Comparison of ENCODE assay signal across 9 cellular contexts in the genomic region with DNA sequence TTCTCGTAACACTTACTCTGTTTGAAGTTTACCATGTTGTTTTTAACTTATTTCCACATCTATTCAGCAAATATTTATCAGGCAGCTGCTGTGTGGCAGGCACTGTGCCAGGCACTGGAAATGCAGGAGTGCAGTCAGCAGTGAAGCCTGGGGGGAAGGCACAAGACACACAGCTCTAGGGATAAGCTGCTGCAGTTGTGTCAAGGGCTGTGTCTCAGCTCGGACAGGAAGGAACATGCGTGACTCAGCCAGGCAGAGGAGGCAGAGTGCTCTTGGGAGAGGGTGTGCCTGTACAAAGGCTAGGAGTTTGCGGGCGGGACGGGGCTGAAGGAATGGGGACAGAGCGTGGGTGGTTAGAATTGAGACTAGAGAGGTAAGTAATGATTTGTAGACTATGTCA. TPM values are rescaled to one million over a fixed set of nuclear protein-coding genes. Genes with fewer than 3 reads are reported as not detected.
DNase-seq lines count a peak whose midpoint lies in the region; ATAC-seq, FAIRE-seq and TF ChIP-seq lines count a peak whose summit lies in the region.
"Had no signal": no experiment of that assay in that cellular context is flagged by ENCODE, and none has a peak within 500 bp of the region (broad histone marks: within the 10 kb centered on the region; RNA-seq: fewer than 3 reads in every experiment).

No MANE protein-coding gene starts in this region.

- ATAC-seq in right lobe of liver (peak; percentile 68 to 82 (median 72)), upper lobe of left lung (ENCODE audit: low FRiP score in 2 of 2) (peak; percentile 92 to 94), GM19467 (IDR thresholded peaks at IDR 0.05; ENCODE audit: unreplicated experiment) (no peak), HG02852 (IDR thresholded peaks at IDR 0.05; ENCODE audit: unreplicated experiment) (no peak)

- TF ChIP-seq CTCF in bronchial epithelial cell (IDR thresholded peaks at IDR 0.05; ENCODE audit: insufficient read depth, low read length, severe bottlenecking): no peak
- TF ChIP-seq CTCF in right lobe of liver (IDR thresholded peaks at IDR 0.05): no peak
- no peak for TF ChIP-seq CTCF in upper lobe of left lung (IDR thresholded peaks at IDR 0.05)

- no peaks in the 10 kb centered on the region for H3K27me3 ChIP-seq in bronchial epithelial cell (ENCODE audit: control insufficient read depth, insufficient read depth, low read length)
- no peaks in the 10 kb centered on the region for H3K27me3 ChIP-seq in right lobe of liver
- H3K27me3 ChIP-seq in upper lobe of left lung: no peaks in the 10 kb centered on the region

- peaks cover 16% of the 10 kb centered on the region for H3K36me3 ChIP-seq in bronchial epithelial cell (ENCODE audit: control insufficient read depth, insufficient read depth, low read length)
- H3K36me3 ChIP-seq in right lobe of liver: peaks cover 0 to 29% (median 9%) of the 10 kb centered on the region in 4 donors
- H3K36me3 ChIP-seq in upper lobe of left lung: peaks cover 23 to 37% (median 25%) of the 10 kb centered on the region in 4 donors

- 44% methylated on average over 7 of the region's 7 CpGs for WGBS in right lobe of liver (ENCODE audit: insufficient coverage, low coverage, low lambda C conversion rate, missing lambda C conversion rate)
- 16 to 31% methylated on average over 7 of the region's 7 CpGs for WGBS in upper lobe of left lung, 2 donors

- H3K4me1 Mint-ChIP-seq in activated CD4-positive, alpha-beta memory T cell treated with anti-CD3 and anti-CD28 coated beads, Interleukin-2, amount 10 ng/mL, durations not matched to agents 7 days and 5 days: peaks cover 35% of the 10 kb centered on the region
- H3K4me1 Mint-ChIP-seq in activated CD4-positive, alpha-beta memory T cell treated with anti-CD3 and anti-CD28 coated beads for 36 hours (ENCODE audit: low read depth): peaks cover 32% of the 10 kb centered on the region

- peaks cover 0 to 30% (median 4%) of the 10 kb centered on the region in 4 donors for H3K4me1 ChIP-seq in right lobe of liver
- H3K4me1 ChIP-seq in upper lobe of left lung: peaks cover 30 to 40% (median 34%) of the 10 kb centered on the region in 4 donors

- no peaks in the 10 kb centered on the region for H3K9me3 Mint-ChIP-seq in activated CD4-positive, alpha-beta memory T cell treated with anti-CD3 and anti-CD28 coated beads, Interleukin-2, amount 10 ng/mL, durations not matched to agents 7 days and 5 days
- no peaks in the 10 kb centered on the region for H3K9me3 Mint-ChIP-seq in activated CD4-positive, alpha-beta memory T cell treated with anti-CD3 and anti-CD28 coated beads for 36 hours
- H3K9me3 Mint-ChIP-seq: CD4-positive, CD25-positive, alpha-beta regulatory T cell had no signal

- peaks cover 17% of the 10 kb centered on the region for H3K36me3 Mint-ChIP-seq in activated CD4-positive, alpha-beta memory T cell treated with anti-CD3 and anti-CD28 coated beads, Interleukin-2, amount 10 ng/mL, durations not matched to agents 7 days and 5 days (ENCODE audit: low read depth)
- H3K36me3 Mint-ChIP-seq in activated CD4-positive, alpha-beta memory T cell treated with anti-CD3 and anti-CD28 coated beads for 36 hours: peaks cover 13% of the 10 kb centered on the region

- peak overlapping the region; percentile 32 for H3K27ac Mint-ChIP-seq in activated CD4-positive, alpha-beta memory T cell treated with anti-CD3 and anti-CD28 coated beads, Interleukin-2, amount 10 ng/mL, durations not matched to agents 7 days and 5 days
- no peak overlapping the region for H3K27ac Mint-ChIP-seq in activated CD4-positive, alpha-beta memory T cell treated with anti-CD3 and anti-CD28 coated beads for 36 hours

- POLR2A ChIA-PET in activated CD4-positive, alpha-beta memory T cell treated with anti-CD3 and anti-CD28 coated beads, Interleukin-2, amount 10 ng/mL, durations not matched to agents 7 days and 5 days (lab: Charles Lee): interaction anchor here (2.0 kb wide), 1 partner anchor 25 kb away, joined by 24 read pairs; a partner anchor contains a TSS
- POLR2A ChIA-PET in activated CD4-positive, alpha-beta memory T cell treated with anti-CD3 and anti-CD28 coated beads for 36 hours (lab: Charles Lee): interaction anchor here (0.5 kb wide), 1 partner anchor 110 kb away, joined by 4 read pairs; no protein-coding TSS in a partner anchor

- H3K9me3 ChIP-seq in right lobe of liver (no peaks in the 10 kb centered on the region), upper lobe of left lung (no peaks in the 10 kb centered on the region)

- peak; percentile 84 for FAIRE-seq in bronchial epithelial cell (lab: Jason Lieb, UNC)

- TF ChIP-seq POLR2A in right lobe of liver (IDR thresholded peaks at IDR 0.05): no peak
- no peak for TF ChIP-seq POLR2A in upper lobe of left lung (IDR thresholded peaks at IDR 0.05)

- CTCF ChIA-PET in activated CD4-positive, alpha-beta memory T cell treated with anti-CD3 and anti-CD28 coated beads, Interleukin-2, amount 10 ng/mL, durations not matched to agents 7 days and 5 days (lab: Charles Lee): interaction anchor here (1.8 to 2.4 kb wide), 4 partner anchors 25 to 435 kb away, joined by 5 to 14 read pairs (median 8); a partner anchor contains a TSS
- CTCF ChIA-PET in activated CD4-positive, alpha-beta memory T cell treated with anti-CD3 and anti-CD28 coated beads for 36 hours (lab: Charles Lee): interaction anchor here (2.5 to 3.4 kb wide), 2 partner anchors 48 to 435 kb away, joined by 10 to 12 read pairs; no protein-coding TSS in a partner anchor

- H3K4me3 Mint-ChIP-seq in activated CD4-positive, alpha-beta memory T cell treated with anti-CD3 and anti-CD28 coated beads, Interleukin-2, amount 10 ng/mL, durations not matched to agents 7 days and 5 days: no peak overlapping the region
- no peak overlapping the region for H3K4me3 Mint-ChIP-seq in activated CD4-positive, alpha-beta memory T cell treated with anti-CD3 and anti-CD28 coated beads for 36 hours

- intact Hi-C loops in activated CD4-positive, alpha-beta memory T cell treated with anti-CD3 and anti-CD28 coated beads for 36 hours (cut with micrococcal nuclease): no loop called here
- intact Hi-C loops in right lobe of liver (cut with DNase I): loop anchor here in 1 of 2 donors (10.0 kb wide), 1 partner anchor 304 kb away; no protein-coding TSS in a partner anchor

- H3K27ac ChIP-seq in right lobe of liver: peak overlapping the region; percentile 34 to 78 (median 72)
- H3K27ac ChIP-seq in upper lobe of left lung: peak overlapping the region; percentile 45 to 70 (median 53)

- TF ChIP-seq EP300 in upper lobe of left lung (IDR thresholded peaks at IDR 0.05): peak in 2 of 4 donors; percentile 64 to 81

- DNase-seq in activated CD4-positive, alpha-beta memory T cell treated with anti-CD3 and anti-CD28 coated beads, Interleukin-2, amount 10 ng/mL, durations not matched to agents 7 days and 5 days: no peak
- no peak for DNase-seq in activated CD4-positive, alpha-beta memory T cell treated with anti-CD3 and anti-CD28 coated beads for 36 hours
- DNase-seq in bronchial epithelial cell (ENCODE audit: low read depth) (peak; percentile 94), right lobe of liver (peak; percentile 76 to 88 (median 84)), upper lobe of left lung (peak in 1 of 2 donors; percentile 93), SIG-M5 (lab: John Stamatoyannopoulos, UW) (no peak)
- DNase-seq: CD4-positive, CD25-positive, alpha-beta regulatory T cell had no signal

- H3K4me3 ChIP-seq in bronchial epithelial cell (ENCODE audit: low read depth, low read length) (no peak overlapping the region), right lobe of liver (no peak overlapping the region), upper lobe of left lung (no peak overlapping the region)

- no peaks in the 10 kb centered on the region for H3K27me3 Mint-ChIP-seq in activated CD4-positive, alpha-beta memory T cell treated with anti-CD3 and anti-CD28 coated beads, Interleukin-2, amount 10 ng/mL, durations not matched to agents 7 days and 5 days
- no peaks in the 10 kb centered on the region for H3K27me3 Mint-ChIP-seq in activated CD4-positive, alpha-beta memory T cell treated with anti-CD3 and anti-CD28 coated beads for 36 hours
- H3K27me3 Mint-ChIP-seq: CD4-positive, CD25-positive, alpha-beta regulatory T cell had no signal

RNA-seq across cellular contexts. Expression of a gene that starts 24.7 kb away (rescaled TPM):
- 10 to 100 TPM; 10.7 to 10.9 TPM for total RNA-seq in activated CD4-positive, alpha-beta memory T cell treated with anti-CD3 and anti-CD28 coated beads, Interleukin-2, amount 10 ng/mL, durations not matched to agents 7 days and 5 days
- 1 to 10 TPM; 5.2 to 7.6 TPM for total RNA-seq in activated CD4-positive, alpha-beta memory T cell treated with anti-CD3 and anti-CD28 coated beads for 36 hours
- total RNA-seq in bronchial epithelial cell (13.2 and 14.1 TPM in 2 replicates), right lobe of liver (1 to 10 TPM; 2.8 to 7.0 (median 5.1) TPM), upper lobe of left lung (10 to 100 TPM in 4 of 6 donors, 1 to 10 TPM in 2; 7.6 to 16.4 (median 12.5) TPM)

Comparison
In these comparisons a context has a peak if more than half of its experiments do, and no peak if none do; other contexts are left out.
1. DNase-seq: peak in bronchial epithelial cell (single experiment) and right lobe of liver (3 of 3); none in activated CD4-positive, alpha-beta memory T cell treated with anti-CD3 and anti-CD28 coated beads, Interleukin-2, amount 10 ng/mL, durations not matched to agents 7 days and 5 days (single experiment), activated CD4-positive, alpha-beta memory T cell treated with anti-CD3 and anti-CD28 coated beads for 36 hours (single experiment) and SIG-M5 (single experiment).
2. ATAC-seq: peak in right lobe of liver (4 of 4) and upper lobe of left lung (2 of 2); none in GM19467 (single experiment) and HG02852 (single experiment).